Comparison of ENCODE assay signal across 1 cellular context in genomic region chr9:129823934-129824601, GRCh38.
TF ChIP-seq lines count a peak whose summit lies in the region.

A gene with protein sequence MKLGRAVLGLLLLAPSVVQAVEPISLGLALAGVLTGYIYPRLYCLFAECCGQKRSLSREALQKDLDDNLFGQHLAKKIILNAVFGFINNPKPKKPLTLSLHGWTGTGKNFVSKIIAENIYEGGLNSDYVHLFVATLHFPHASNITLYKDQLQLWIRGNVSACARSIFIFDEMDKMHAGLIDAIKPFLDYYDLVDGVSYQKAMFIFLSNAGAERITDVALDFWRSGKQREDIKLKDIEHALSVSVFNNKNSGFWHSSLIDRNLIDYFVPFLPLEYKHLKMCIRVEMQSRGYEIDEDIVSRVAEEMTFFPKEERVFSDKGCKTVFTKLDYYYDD (minus strand): TSS chr9:129824136. CDS start chr9:129824085, 51 bp downstream.

TF ChIP-seq in HepG2, 621 proteins besides CTCF, POLR2A, EP300 and RAD21 (continued from another document and continues in another):
- TF ChIP-seq, protein P1, sequence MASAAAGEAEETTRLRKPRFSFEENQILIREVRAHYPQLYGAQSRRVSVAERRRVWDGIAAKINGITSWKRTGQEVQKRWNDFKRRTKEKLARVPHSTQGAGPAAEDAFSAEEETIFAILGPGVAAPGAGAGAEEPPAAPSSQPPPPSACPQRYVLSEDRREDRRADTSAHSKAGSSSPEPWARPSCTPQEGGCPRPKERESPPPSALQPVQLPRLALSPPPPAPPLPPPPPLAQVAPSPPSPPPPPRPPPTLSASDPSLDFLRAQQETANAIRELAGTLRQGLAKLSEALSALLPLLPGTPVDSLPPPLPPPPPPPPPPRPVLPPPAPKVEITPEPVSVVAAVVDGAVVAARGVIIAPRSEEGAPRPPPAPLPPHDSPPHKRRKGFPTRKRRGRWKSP (CRISPR knock-in tag; IDR thresholded peaks at IDR 0.05), result peak; percentile 68; the same call in 1 of the 2 replicates
- TF ChIP-seq BHLHE40 (IDR thresholded peaks at IDR 0.05; ENCODE audit: low read length), result no peak
- no peak for TF ChIP-seq ZNF253 (CRISPR knock-in tag; IDR thresholded peaks at IDR 0.05; ENCODE audit: borderline replicate concordance)
- TF ChIP-seq LBX2 (CRISPR knock-in tag; IDR thresholded peaks at IDR 0.05; ENCODE audit: borderline replicate concordance), result 0 out of 2 replicates have a peak, but pooled peaks have one; percentile 32
- TF ChIP-seq DDIT3 (CRISPR knock-in tag; IDR thresholded peaks at IDR 0.05), result no peak
- TF ChIP-seq, protein P2, sequence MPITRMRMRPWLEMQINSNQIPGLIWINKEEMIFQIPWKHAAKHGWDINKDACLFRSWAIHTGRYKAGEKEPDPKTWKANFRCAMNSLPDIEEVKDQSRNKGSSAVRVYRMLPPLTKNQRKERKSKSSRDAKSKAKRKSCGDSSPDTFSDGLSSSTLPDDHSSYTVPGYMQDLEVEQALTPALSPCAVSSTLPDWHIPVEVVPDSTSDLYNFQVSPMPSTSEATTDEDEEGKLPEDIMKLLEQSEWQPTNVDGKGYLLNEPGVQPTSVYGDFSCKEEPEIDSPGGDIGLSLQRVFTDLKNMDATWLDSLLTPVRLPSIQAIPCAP (CRISPR knock-in tag; IDR thresholded peaks at IDR 0.05; ENCODE audit: low read depth), result no peak
- TF ChIP-seq CBFB (CRISPR knock-in tag; IDR thresholded peaks at IDR 0.05), result peak; percentile 91
- TF ChIP-seq BORCS8-MEF2B (CRISPR knock-in tag; IDR thresholded peaks at IDR 0.05), result peak; percentile 89
- no peak for TF ChIP-seq ZNF674 (CRISPR knock-in tag; IDR thresholded peaks at IDR 0.05; ENCODE audit: low read depth)
- TF ChIP-seq, protein P3, sequence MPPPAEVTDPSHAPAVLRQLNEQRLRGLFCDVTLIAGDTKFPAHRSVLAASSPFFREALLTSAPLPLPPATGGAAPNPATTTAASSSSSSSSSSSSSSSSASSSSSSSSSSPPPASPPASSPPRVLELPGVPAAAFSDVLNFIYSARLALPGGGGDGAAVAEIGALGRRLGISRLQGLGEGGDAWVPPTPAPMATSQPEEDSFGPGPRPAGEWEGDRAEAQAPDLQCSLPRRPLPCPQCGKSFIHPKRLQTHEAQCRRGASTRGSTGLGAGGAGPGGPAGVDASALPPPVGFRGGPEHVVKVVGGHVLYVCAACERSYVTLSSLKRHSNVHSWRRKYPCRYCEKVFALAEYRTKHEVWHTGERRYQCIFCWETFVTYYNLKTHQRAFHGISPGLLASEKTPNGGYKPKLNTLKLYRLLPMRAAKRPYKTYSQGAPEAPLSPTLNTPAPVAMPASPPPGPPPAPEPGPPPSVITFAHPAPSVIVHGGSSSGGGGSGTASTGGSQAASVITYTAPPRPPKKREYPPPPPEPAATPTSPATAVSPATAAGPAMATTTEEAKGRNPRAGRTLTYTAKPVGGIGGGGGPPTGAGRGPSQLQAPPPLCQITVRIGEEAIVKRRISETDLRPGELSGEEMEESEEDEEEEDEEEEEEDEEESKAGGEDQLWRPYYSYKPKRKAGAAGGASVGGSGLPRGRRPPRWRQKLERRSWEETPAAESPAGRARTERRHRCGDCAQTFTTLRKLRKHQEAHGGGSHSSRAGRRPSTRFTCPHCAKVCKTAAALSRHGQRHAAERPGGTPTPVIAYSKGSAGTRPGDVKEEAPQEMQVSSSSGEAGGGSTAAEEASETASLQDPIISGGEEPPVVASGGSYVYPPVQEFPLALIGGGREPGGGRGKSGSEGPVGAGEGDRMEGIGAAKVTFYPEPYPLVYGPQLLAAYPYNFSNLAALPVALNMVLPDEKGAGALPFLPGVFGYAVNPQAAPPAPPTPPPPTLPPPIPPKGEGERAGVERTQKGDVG (CRISPR knock-in tag; IDR thresholded peaks at IDR 0.05; ENCODE audit: borderline replicate concordance), result no peak
- TF ChIP-seq ZNF318 (CRISPR knock-in tag; IDR thresholded peaks at IDR 0.05), result 0 out of 2 replicates have a peak, but pooled peaks have one; percentile 76
- peak; percentile 57; the same call in 1 of the 2 replicates for TF ChIP-seq NFRKB (IDR thresholded peaks at IDR 0.05)
- peak; percentile 50; the same call in 1 of the 2 replicates for TF ChIP-seq KLF12 (CRISPR knock-in tag; IDR thresholded peaks at IDR 0.05; ENCODE audit: borderline replicate concordance)
- peak; percentile 84; the same call in 1 of the 2 replicates for TF ChIP-seq ZFP82 (CRISPR knock-in tag; IDR thresholded peaks at IDR 0.05; ENCODE audit: borderline replicate concordance)
- TF ChIP-seq EEA1 (CRISPR knock-in tag; IDR thresholded peaks at IDR 0.05; ENCODE audit: borderline replicate concordance), result peak; percentile 90; the same call in 1 of the 2 replicates
- peak; percentile 66; the same call in 1 of the 2 replicates for TF ChIP-seq PRDM10 (CRISPR knock-in tag; IDR thresholded peaks at IDR 0.05; ENCODE audit: low read depth)
- TF ChIP-seq, protein P4, sequence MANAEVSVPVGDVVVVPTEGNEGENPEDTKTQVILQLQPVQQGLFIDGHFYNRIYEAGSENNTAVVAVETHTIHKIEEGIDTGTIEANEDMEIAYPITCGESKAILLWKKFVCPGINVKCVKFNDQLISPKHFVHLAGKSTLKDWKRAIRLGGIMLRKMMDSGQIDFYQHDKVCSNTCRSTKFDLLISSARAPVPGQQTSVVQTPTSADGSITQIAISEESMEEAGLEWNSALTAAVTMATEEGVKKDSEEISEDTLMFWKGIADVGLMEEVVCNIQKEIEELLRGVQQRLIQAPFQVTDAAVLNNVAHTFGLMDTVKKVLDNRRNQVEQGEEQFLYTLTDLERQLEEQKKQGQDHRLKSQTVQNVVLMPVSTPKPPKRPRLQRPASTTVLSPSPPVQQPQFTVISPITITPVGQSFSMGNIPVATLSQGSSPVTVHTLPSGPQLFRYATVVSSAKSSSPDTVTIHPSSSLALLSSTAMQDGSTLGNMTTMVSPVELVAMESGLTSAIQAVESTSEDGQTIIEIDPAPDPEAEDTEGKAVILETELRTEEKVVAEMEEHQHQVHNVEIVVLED (CRISPR knock-in tag; IDR thresholded peaks at IDR 0.05; ENCODE audit: borderline replicate concordance), result peak; percentile 87
- TF ChIP-seq, protein P5, sequence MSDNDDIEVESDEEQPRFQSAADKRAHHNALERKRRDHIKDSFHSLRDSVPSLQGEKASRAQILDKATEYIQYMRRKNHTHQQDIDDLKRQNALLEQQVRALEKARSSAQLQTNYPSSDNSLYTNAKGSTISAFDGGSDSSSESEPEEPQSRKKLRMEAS (IDR thresholded peaks at IDR 0.05), result peak; percentile 92
- TF ChIP-seq ZNF17 (CRISPR knock-in tag; IDR thresholded peaks at IDR 0.05), result no peak
- no peak for TF ChIP-seq ZKSCAN1 (IDR thresholded peaks at IDR 0.05; ENCODE audit: low read length)
- TF ChIP-seq MAFF (IDR thresholded peaks at IDR 0.05; ENCODE audit: low read depth, low read length), result no peak
- peak; percentile 91 for TF ChIP-seq KDM4B (CRISPR knock-in tag; IDR thresholded peaks at IDR 0.05)
- TF ChIP-seq ZNF280D (CRISPR knock-in tag; IDR thresholded peaks at IDR 0.05), result 0 out of 2 replicates have a peak, but pooled peaks have one; percentile 57
- TF ChIP-seq ARNT2 (CRISPR knock-in tag; IDR thresholded peaks at IDR 0.05; ENCODE audit: low read depth), result peak; percentile 75; the same call in 1 of the 2 replicates
